ENCODE assay signal across 1 cellular context in the genomic region with DNA sequence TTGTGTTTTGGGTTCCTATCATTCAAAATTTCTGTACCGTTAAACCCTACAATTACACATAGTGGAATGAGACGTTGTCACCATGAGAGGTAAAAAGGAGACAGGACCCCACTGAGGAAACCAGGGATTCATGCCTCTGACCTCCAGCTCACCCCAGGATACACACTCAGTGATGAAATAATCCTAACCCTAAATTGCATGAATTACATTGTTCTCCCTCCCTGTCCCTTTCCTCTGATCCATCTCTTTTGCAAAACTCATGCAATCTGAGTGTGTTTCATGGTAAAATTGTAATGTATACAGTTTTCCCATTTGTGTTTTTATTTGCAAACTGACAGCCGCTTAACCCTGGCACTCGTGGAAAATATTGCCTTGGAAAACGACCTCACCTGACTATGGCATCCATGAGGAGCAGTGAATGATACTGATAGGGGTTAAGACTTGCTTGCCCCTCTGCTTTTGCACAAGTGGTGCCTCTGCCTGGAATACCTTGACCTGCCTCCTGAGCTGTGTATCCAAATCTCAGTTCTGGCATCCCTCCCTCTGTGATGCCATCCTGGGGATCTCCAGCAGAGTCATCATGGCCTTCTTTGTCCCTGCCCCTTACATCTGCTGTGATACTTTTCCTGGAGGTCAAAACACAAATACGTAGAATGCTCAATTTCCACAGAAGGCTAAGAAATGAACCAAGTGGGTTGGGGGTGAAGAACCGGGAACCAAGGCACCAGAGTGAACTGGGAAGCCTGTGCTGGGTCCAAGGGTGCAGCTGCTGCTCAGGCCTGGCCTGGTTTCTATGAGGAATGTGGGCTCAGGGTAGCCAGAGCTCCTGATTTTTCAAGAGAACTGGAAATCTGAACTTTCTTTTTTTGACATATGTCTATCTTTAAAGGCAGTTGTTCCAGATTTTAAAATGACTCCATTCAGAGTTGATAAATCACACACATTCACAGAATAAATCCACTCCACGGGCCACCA.
TF ChIP-seq lines count a peak whose summit lies in the region.

No MANE protein-coding gene starts in this region.

TF ChIP-seq in K562, 482 proteins besides CTCF, POLR2A, EP300 and RAD21 (continued from another document):
- TF ChIP-seq, protein P1, sequence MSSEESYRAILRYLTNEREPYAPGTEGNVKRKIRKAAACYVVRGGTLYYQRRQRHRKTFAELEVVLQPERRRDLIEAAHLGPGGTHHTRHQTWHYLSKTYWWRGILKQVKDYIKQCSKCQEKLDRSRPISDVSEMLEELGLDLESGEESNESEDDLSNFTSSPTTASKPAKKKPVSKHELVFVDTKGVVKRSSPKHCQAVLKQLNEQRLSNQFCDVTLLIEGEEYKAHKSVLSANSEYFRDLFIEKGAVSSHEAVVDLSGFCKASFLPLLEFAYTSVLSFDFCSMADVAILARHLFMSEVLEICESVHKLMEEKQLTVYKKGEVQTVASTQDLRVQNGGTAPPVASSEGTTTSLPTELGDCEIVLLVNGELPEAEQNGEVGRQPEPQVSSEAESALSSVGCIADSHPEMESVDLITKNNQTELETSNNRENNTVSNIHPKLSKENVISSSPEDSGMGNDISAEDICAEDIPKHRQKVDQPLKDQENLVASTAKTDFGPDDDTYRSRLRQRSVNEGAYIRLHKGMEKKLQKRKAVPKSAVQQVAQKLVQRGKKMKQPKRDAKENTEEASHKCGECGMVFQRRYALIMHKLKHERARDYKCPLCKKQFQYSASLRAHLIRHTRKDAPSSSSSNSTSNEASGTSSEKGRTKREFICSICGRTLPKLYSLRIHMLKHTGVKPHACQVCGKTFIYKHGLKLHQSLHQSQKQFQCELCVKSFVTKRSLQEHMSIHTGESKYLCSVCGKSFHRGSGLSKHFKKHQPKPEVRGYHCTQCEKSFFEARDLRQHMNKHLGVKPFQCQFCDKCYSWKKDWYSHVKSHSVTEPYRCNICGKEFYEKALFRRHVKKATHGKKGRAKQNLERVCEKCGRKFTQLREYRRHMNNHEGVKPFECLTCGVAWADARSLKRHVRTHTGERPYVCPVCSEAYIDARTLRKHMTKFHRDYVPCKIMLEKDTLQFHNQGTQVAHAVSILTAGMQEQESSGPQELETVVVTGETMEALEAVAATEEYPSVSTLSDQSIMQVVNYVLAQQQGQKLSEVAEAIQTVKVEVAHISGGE (CRISPR knock-in tag; IDR thresholded peaks at IDR 0.05) = peak in 1 of 3 experiments; percentile 93; a peak in 2 of 6 replicates
- TF ChIP-seq, protein P2, sequence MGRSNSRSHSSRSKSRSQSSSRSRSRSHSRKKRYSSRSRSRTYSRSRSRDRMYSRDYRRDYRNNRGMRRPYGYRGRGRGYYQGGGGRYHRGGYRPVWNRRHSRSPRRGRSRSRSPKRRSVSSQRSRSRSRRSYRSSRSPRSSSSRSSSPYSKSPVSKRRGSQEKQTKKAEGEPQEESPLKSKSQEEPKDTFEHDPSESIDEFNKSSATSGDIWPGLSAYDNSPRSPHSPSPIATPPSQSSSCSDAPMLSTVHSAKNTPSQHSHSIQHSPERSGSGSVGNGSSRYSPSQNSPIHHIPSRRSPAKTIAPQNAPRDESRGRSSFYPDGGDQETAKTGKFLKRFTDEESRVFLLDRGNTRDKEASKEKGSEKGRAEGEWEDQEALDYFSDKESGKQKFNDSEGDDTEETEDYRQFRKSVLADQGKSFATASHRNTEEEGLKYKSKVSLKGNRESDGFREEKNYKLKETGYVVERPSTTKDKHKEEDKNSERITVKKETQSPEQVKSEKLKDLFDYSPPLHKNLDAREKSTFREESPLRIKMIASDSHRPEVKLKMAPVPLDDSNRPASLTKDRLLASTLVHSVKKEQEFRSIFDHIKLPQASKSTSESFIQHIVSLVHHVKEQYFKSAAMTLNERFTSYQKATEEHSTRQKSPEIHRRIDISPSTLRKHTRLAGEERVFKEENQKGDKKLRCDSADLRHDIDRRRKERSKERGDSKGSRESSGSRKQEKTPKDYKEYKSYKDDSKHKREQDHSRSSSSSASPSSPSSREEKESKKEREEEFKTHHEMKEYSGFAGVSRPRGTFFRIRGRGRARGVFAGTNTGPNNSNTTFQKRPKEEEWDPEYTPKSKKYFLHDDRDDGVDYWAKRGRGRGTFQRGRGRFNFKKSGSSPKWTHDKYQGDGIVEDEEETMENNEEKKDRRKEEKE (IDR thresholded peaks at IDR 0.05; ENCODE audit: borderline replicate concordance in 1 of 2, control insufficient read depth in 1 of 2, low read depth in 2 of 2, low read length in 1 of 2) = 0 out of 4 replicates have a peak, but pooled peaks of 1 of the 2 experiments have one; percentile 17
- peak; percentile 41 for TF ChIP-seq EWSR1 (IDR thresholded peaks at IDR 0.05; ENCODE audit: borderline replicate concordance, low read depth, partially characterized antibody)
